In the genomic region with DNA sequence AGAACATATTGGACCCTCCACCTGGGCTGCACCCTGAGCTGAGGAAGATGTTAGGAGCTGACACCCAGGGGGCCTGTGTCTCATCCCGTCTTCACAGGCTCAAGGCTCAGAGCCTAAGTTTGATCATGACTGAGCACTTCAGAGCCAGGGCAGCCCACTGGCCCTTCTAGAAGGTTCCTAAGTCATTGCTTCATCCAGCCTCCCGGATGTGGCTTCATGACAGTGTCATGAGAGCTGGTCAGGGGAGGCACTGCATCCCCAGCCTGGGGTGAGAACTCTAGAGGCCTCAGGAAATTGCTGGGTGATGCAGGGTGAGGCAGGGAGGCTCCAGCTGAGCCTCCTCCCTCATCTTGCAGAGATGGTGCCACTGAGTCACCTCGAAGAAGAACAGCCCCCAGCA, we compare ENCODE assay signal across 17 cellular contexts. TPM values are rescaled to one million over a fixed set of nuclear protein-coding genes. Genes with fewer than 3 reads are reported as not detected.
DNase-seq lines count a peak whose midpoint lies in the region; ATAC-seq and TF ChIP-seq lines count a peak whose summit lies in the region.
"Had no signal": no experiment of that assay in that cellular context is flagged by ENCODE, and none has a peak within 500 bp of the region (broad histone marks: within the 10 kb centered on the region; RNA-seq: fewer than 3 reads in every experiment).

No MANE protein-coding gene starts in this region.

- no peaks in the 10 kb centered on the region for H3K27me3 ChIP-seq in mesenchymal stem cell (ENCODE audit: control insufficient read depth in 1 of 2, insufficient read depth in 1 of 2, low read length in 2 of 2)
- H3K27me3 ChIP-seq: hepatocyte, sigmoid colon had no signal

- no peaks in the 10 kb centered on the region for H3K9me3 Mint-ChIP-seq in activated CD4-positive, alpha-beta memory T cell treated with anti-CD3 and anti-CD28 coated beads for 36 hours
- no peaks in the 10 kb centered on the region for H3K9me3 Mint-ChIP-seq in progenitor cell of endocrine pancreas (ENCODE audit: low read depth)
- H3K9me3 Mint-ChIP-seq: neural crest cell had no signal

- H3K4me2 ChIP-seq in mesenchymal stem cell (ENCODE audit: low read length, poor library complexity, severe bottlenecking): no peak overlapping the region
- H3K4me2 ChIP-seq: GM23338, hepatocyte had no signal

- no peaks in the 10 kb centered on the region for H3K4me1 ChIP-seq in mesenchymal stem cell (ENCODE audit: control insufficient read depth, insufficient read depth, low read depth, low read length)
- H3K4me1 ChIP-seq: sigmoid colon had no signal

- CTCF ChIA-PET in activated CD4-positive, alpha-beta memory T cell treated with anti-CD3 and anti-CD28 coated beads for 36 hours (lab: Charles Lee): interaction anchor here (0.7 kb wide), 1 partner anchor 9 kb away, joined by 4 read pairs; no protein-coding TSS in a partner anchor

- POLR2A ChIA-PET in activated CD4-positive, alpha-beta memory T cell treated with anti-CD3 and anti-CD28 coated beads for 36 hours (lab: Charles Lee): interaction anchor here (1.2 kb wide), 1 partner anchor 24 kb away, joined by 4 read pairs; the partner anchor contains the start of gene PIK3R2

- TF ChIP-seq CTCF in progenitor cell of endocrine pancreas (IDR thresholded peaks at IDR 0.05; ENCODE audit: unreplicated experiment): no peak

- H3K4me3 Mint-ChIP-seq in activated CD4-positive, alpha-beta memory T cell treated with anti-CD3 and anti-CD28 coated beads for 36 hours: no peak overlapping the region
- no peak overlapping the region for H3K4me3 Mint-ChIP-seq in progenitor cell of endocrine pancreas (ENCODE audit: low read depth)
- H3K4me3 Mint-ChIP-seq: GM23338, neural crest cell had no signal

- H3K27ac ChIP-seq in mesenchymal stem cell (ENCODE audit: low read length, poor library complexity, severe bottlenecking): no peak overlapping the region
- H3K27ac ChIP-seq: C4-2B, hepatocyte, sigmoid colon had no signal

- H3K4me1 Mint-ChIP-seq in activated CD4-positive, alpha-beta memory T cell treated with anti-CD3 and anti-CD28 coated beads for 36 hours (ENCODE audit: low read depth): peaks cover 4% of the 10 kb centered on the region
- no peaks in the 10 kb centered on the region for H3K4me1 Mint-ChIP-seq in progenitor cell of endocrine pancreas (ENCODE audit: low read depth)
- H3K4me1 Mint-ChIP-seq: GM23338, neural crest cell had no signal

- no peak overlapping the region for H3K18ac ChIP-seq in mesenchymal stem cell (ENCODE audit: low read depth in 1 of 2, low read length in 2 of 2)

- H2BK15ac ChIP-seq in mesenchymal stem cell (ENCODE audit: low read depth, poor library complexity, severe bottlenecking): no peak overlapping the region

- H3K14ac ChIP-seq in mesenchymal stem cell (ENCODE audit: low read length in 2 of 2): no peak overlapping the region

- H4K8ac ChIP-seq in mesenchymal stem cell (ENCODE audit: low read length): no peak overlapping the region

- DNase-seq in EH (ENCODE audit: low read depth): peak; percentile 59
- DNase-seq in M059J (ENCODE audit: low read depth): peak; percentile 55
- peak; percentile 42 for DNase-seq in activated CD4-positive, alpha-beta memory T cell treated with anti-CD3 and anti-CD28 coated beads for 36 hours
- peak; percentile 27 for DNase-seq in mesenchymal stem cell
- DNase-seq in DMS153 (lab: John Stamatoyannopoulos, UW): no peak
- no peak for DNase-seq in progenitor cell of endocrine pancreas (ENCODE audit: low spot score, unreplicated experiment)
- DNase-seq: activated CD4-positive, alpha-beta T cell treated with anti-CD3 and anti-CD28 coated beads, Interleukin-2, amount 50 U/mL, for 48 hours; activated naive CD4-positive, alpha-beta T cell treated with anti-CD3 and anti-CD28 coated beads, Interleukin-2, amount 50 U/mL, for 16 hours; left ventricle myocardium superior; sigmoid colon had no signal

- ATAC-seq in HG02759 (IDR thresholded peaks at IDR 0.05; ENCODE audit: unreplicated experiment): no peak
- no peak for ATAC-seq in HG03159 (IDR thresholded peaks at IDR 0.05; ENCODE audit: unreplicated experiment)
- ATAC-seq: GM23338, left ventricle myocardium superior had no signal

- H3K4me3 ChIP-seq in mesenchymal stem cell (ENCODE audit: insufficient read depth in 1 of 2, low read depth in 1 of 2, low read length in 2 of 2): no peak overlapping the region
- H3K4me3 ChIP-seq: GM23338, hepatocyte, sigmoid colon had no signal

- no peaks in the 10 kb centered on the region for H3K79me1 ChIP-seq in mesenchymal stem cell (replicated peaks; ENCODE audit: low read length, poor library complexity, severe bottlenecking)

- H3K9ac ChIP-seq in mesenchymal stem cell (ENCODE audit: low read length): no peak overlapping the region

- no peaks in the 10 kb centered on the region for H3K9me3 ChIP-seq in mesenchymal stem cell (ENCODE audit: control insufficient read depth, low read length)
- H3K9me3 ChIP-seq: sigmoid colon had no signal

- 90% methylated on average over 3 of the region's 3 CpGs for WGBS in mesenchymal stem cell

- H2AFZ ChIP-seq in mesenchymal stem cell (ENCODE audit: low read depth, low read length): no peak overlapping the region
- H2AFZ ChIP-seq: GM23338, hepatocyte had no signal

- H3K4ac ChIP-seq in mesenchymal stem cell (ENCODE audit: low read depth in 1 of 2, low read length in 2 of 2): no peak overlapping the region

- intact Hi-C loops in activated CD4-positive, alpha-beta memory T cell treated with anti-CD3 and anti-CD28 coated beads for 36 hours (cut with micrococcal nuclease): no loop called here

- no peak overlapping the region for H2BK12ac ChIP-seq in mesenchymal stem cell (ENCODE audit: low read length in 2 of 2)

- peak overlapping the region; percentile 53 for H4K91ac ChIP-seq in mesenchymal stem cell (ENCODE audit: low read length)

- no peak overlapping the region for H3K23ac ChIP-seq in mesenchymal stem cell (ENCODE audit: low read length in 2 of 2)

- H2AK5ac ChIP-seq in mesenchymal stem cell (ENCODE audit: low read length, severe bottlenecking): no peak overlapping the region

- peak overlapping the region; percentile 49 for H3K27ac Mint-ChIP-seq in activated CD4-positive, alpha-beta memory T cell treated with anti-CD3 and anti-CD28 coated beads for 36 hours
- H3K27ac Mint-ChIP-seq in progenitor cell of endocrine pancreas: no peak overlapping the region
- H3K27ac Mint-ChIP-seq: GM23338 had no signal

- H2BK120ac ChIP-seq in mesenchymal stem cell (ENCODE audit: low read depth, low read length): no peak overlapping the region

- H2BK5ac ChIP-seq in mesenchymal stem cell (ENCODE audit: low read depth, low read length, poor library complexity, severe bottlenecking): no peak overlapping the region

- H3K27me3 Mint-ChIP-seq in activated CD4-positive, alpha-beta memory T cell treated with anti-CD3 and anti-CD28 coated beads for 36 hours: no peaks in the 10 kb centered on the region
- no peaks in the 10 kb centered on the region for H3K27me3 Mint-ChIP-seq in progenitor cell of endocrine pancreas

- H3K36me3 Mint-ChIP-seq in activated CD4-positive, alpha-beta memory T cell treated with anti-CD3 and anti-CD28 coated beads for 36 hours: peaks cover 27% of the 10 kb centered on the region
- H3K36me3 Mint-ChIP-seq in progenitor cell of endocrine pancreas (ENCODE audit: insufficient read depth): peaks cover 20% of the 10 kb centered on the region

- peaks cover 44 to 74% of the 10 kb centered on the region in 2 experiments for H3K36me3 ChIP-seq in mesenchymal stem cell (ENCODE audit: control insufficient read depth in 1 of 2, insufficient read depth in 2 of 2, low read depth in 1 of 2, low read length in 2 of 2)

RNA-seq across cellular contexts. Expression of gene PIK3R2, which starts 24.9 kb away (rescaled TPM):
- total RNA-seq in M059J (2014; rRNA removed; shearing (Covaris generic)): 21.4 and 21.7 TPM in 2 replicates
- 10 to 100 TPM; 14.9 to 19.1 TPM for total RNA-seq in activated CD4-positive, alpha-beta memory T cell treated with anti-CD3 and anti-CD28 coated beads for 36 hours
- 83.2 TPM for polyA plus RNA-seq in mesenchymal stem cell (2013, experiment 1 of 2)
- polyA plus RNA-seq in mesenchymal stem cell (2013, experiment 2 of 2): 80.2 TPM
- 58.9 and 61.2 TPM in 2 replicates for total RNA-seq in progenitor cell of endocrine pancreas

RNA-seq across cellular contexts. Expression of gene MAST3, which starts 30.5 kb away (rescaled TPM):
- 2.3 and 4.6 TPM in 2 replicates for total RNA-seq in M059J (2014; rRNA removed; shearing (Covaris generic))
- 10 to 100 TPM; 22.5 to 23.8 TPM for total RNA-seq in activated CD4-positive, alpha-beta memory T cell treated with anti-CD3 and anti-CD28 coated beads for 36 hours
- polyA plus RNA-seq in mesenchymal stem cell (2013, experiment 1 of 2): 4.4 TPM
- polyA plus RNA-seq in mesenchymal stem cell (2013, experiment 2 of 2): 4.7 TPM
- total RNA-seq in progenitor cell of endocrine pancreas: 10.7 and 11.1 TPM in 2 replicates

RNA-seq across cellular contexts. Expression of gene IL12RB1, which starts 41.3 kb away (rescaled TPM):
- 2.3 and 3.8 TPM in 2 replicates for total RNA-seq in M059J (2014; rRNA removed; shearing (Covaris generic))
- total RNA-seq in activated CD4-positive, alpha-beta memory T cell treated with anti-CD3 and anti-CD28 coated beads for 36 hours: 10 to 100 TPM; 22.6 to 23.3 TPM
- polyA plus RNA-seq in mesenchymal stem cell (2013, experiment 1 of 2): 0.19 TPM
- polyA plus RNA-seq in mesenchymal stem cell (2013, experiment 2 of 2): 0.19 TPM
- not detected in 2 replicates for total RNA-seq in progenitor cell of endocrine pancreas
- total RNA-seq: chondrocyte, GM23338, hepatocyte, neural crest cell had no signal
- polyA plus RNA-seq: GM23338, hepatocyte had no signal

RNA-seq across cellular contexts. Expression of gene IFI30, which starts 45.6 kb away (rescaled TPM):
- 81.2 and 112 TPM in 2 replicates for total RNA-seq in M059J (2014; rRNA removed; shearing (Covaris generic))
- total RNA-seq in activated CD4-positive, alpha-beta memory T cell treated with anti-CD3 and anti-CD28 coated beads for 36 hours: 10 to 100 TPM; 23.7 to 26.9 TPM
- polyA plus RNA-seq in mesenchymal stem cell (2013, experiment 1 of 2): 28.4 TPM
- polyA plus RNA-seq in mesenchymal stem cell (2013, experiment 2 of 2): 27.7 TPM
- not detected in 2 replicates for total RNA-seq in progenitor cell of endocrine pancreas
- total RNA-seq: neural crest cell had no signal

Comparison
In these comparisons a context has a peak if more than half of its experiments do, and no peak if none do; other contexts are left out.
1. DNase-seq: peak in EH (single experiment), M059J (single experiment), activated CD4-positive, alpha-beta memory T cell treated with anti-CD3 and anti-CD28 coated beads for 36 hours (single experiment) and mesenchymal stem cell (single experiment); none in DMS153 (single experiment) and progenitor cell of endocrine pancreas (single experiment).